In the genomic region with DNA sequence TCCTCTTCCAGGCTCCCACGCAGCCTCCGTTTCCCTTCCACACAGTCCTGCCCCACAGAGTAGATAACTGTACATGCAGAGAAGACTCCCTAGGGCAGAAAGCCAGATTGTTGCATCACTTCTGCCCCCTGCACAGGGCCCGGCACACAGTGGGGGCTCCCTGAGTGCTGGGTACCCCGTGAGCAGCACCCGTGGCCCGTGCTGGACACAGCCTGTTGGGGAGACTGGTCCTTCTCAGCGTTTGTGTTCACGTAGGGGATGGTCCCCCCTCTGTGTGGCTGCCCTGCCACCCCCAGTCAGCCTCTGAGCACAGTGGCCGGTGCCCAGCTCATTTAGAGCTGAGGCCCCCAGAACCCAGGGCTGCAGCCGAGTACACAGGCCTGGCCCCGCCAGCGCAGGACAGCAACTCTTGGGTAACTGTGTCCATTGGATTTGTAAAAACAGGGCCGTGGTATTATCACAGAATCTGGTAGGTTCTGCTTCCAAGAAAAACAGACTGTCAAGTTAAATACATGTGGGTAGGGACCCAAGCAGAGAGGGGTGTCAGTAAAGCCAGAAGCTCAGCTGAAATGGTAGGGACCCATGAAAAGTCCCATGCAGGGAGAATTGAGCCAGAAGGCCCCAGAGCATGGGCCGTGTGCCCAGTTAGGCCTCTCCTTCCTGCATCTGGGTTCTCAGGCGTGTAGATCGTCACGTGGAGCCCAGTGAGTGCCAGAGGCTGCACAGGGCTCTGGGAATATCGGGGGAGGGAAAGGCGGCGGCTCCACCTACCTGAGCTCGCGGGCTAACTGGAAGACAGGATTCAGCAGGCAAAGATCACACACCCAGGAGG, we compare ENCODE assay signal across 10 cellular contexts.
DNase-seq lines count a peak whose midpoint lies in the region; ATAC-seq and TF ChIP-seq lines count a peak whose summit lies in the region.
"Had no signal": no experiment of that assay in that cellular context is flagged by ENCODE, and none has a peak within 500 bp of the region (broad histone marks: within the 10 kb centered on the region; RNA-seq: fewer than 3 reads in every experiment).

No MANE protein-coding gene starts in this region.

- H3K36me3 Mint-ChIP-seq in stimulated activated memory B cell treated with anti-CD40 and anti-IgM and Interleukin-4, amounts not matched to agents 10 μg/mL and 1 μg/mL and 100 μg/mL, for 72 hours, result no peaks in the 10 kb centered on the region

- H2BK12ac ChIP-seq in neuronal stem cell (ENCODE audit: low read length), result peak overlapping the region; percentile 76

- peaks cover under 1% of the 10 kb centered on the region for H3K27me3 Mint-ChIP-seq in stimulated activated memory B cell treated with anti-CD40 and anti-IgM and Interleukin-4, amounts not matched to agents 10 μg/mL and 1 μg/mL and 100 μg/mL, for 72 hours

- DNase-seq in BE2C, result peak; percentile 90
- DNase-seq in RWPE1 (ENCODE audit: low spot score), result peak; percentile 82
- DNase-seq in foreskin fibroblast, result peak; percentile 21 to 63
- DNase-seq in neuronal stem cell (ENCODE audit: low spot score), result no peak
- no peak for DNase-seq in EL
- DNase-seq in DMS53 (lab: John Stamatoyannopoulos, UW), result no peak
- DNase-seq: islet precursor cell, NCI-H1436 treated with DMSO at 0.1 percent for 48 hours had no signal

- H2BK5ac ChIP-seq in neuronal stem cell (ENCODE audit: low read length), result no peak overlapping the region

- H3K4me1 Mint-ChIP-seq in stimulated activated memory B cell treated with anti-CD40 and anti-IgM and Interleukin-4, amounts not matched to agents 10 μg/mL and 1 μg/mL and 100 μg/mL, for 72 hours, result no peaks in the 10 kb centered on the region

- no peak overlapping the region for H3K4me3 Mint-ChIP-seq in stimulated activated memory B cell treated with anti-CD40 and anti-IgM and Interleukin-4, amounts not matched to agents 10 μg/mL and 1 μg/mL and 100 μg/mL, for 72 hours

- no peak overlapping the region for H4K8ac ChIP-seq in neuronal stem cell (ENCODE audit: low read depth, low read length)

- CTCF ChIA-PET in RWPE1 (lab: Yijun Ruan, JAX), result no interaction called here

- no peak overlapping the region for H3K9ac ChIP-seq in neuronal stem cell (ENCODE audit: low read depth, low read length, poor library complexity)

- H3K27ac Mint-ChIP-seq in stimulated activated memory B cell treated with anti-CD40 and anti-IgM and Interleukin-4, amounts not matched to agents 10 μg/mL and 1 μg/mL and 100 μg/mL, for 72 hours, result no peak overlapping the region

- peak overlapping the region; percentile 50 for H4K91ac ChIP-seq in neuronal stem cell (ENCODE audit: low read depth, low read length, poor library complexity)

- no peak overlapping the region for H3K23ac ChIP-seq in neuronal stem cell (ENCODE audit: low read depth, low read length, poor library complexity)

- H3K9me3 ChIP-seq in BE2C, result no peaks in the 10 kb centered on the region
- H3K9me3 ChIP-seq in neuronal stem cell (replicated peaks in 1 of 2; ENCODE audit: control insufficient read depth in 2 of 2, insufficient read depth in 1 of 2, low read depth in 1 of 2, low read length in 2 of 2), result peaks cover 0 to 4% of the 10 kb centered on the region in 2 donors

- H3K4me2 ChIP-seq in neuronal stem cell (ENCODE audit: insufficient read depth, low read length, poor library complexity, severe bottlenecking), result no peak overlapping the region

- POLR2A ChIA-PET in RWPE1 (lab: Yijun Ruan, JAX; ENCODE audit: low non-redundant PET), result no interaction called here

- H3K4me1 ChIP-seq in BE2C (peaks cover 16% of the 10 kb centered on the region), neuronal stem cell (ENCODE audit: control insufficient read depth in 2 of 2, insufficient read depth in 1 of 2, low read depth in 1 of 2, low read length in 2 of 2) (peaks cover 0 to 3% of the 10 kb centered on the region in 2 donors)

- H3K27me3 ChIP-seq in BE2C (no peaks in the 10 kb centered on the region), neuronal stem cell (ENCODE audit: control insufficient read depth in 3 of 3, insufficient read depth in 3 of 3, low read depth in 1 of 3, low read length in 3 of 3) (no peaks in the 10 kb centered on the region)

- peak overlapping the region; percentile 18 for H2AK5ac ChIP-seq in neuronal stem cell (ENCODE audit: low read depth, low read length)

- no peak for TF ChIP-seq CTCF in BE2C (IDR thresholded peaks at IDR 0.05; ENCODE audit: low read depth, low read length)
- no peak for TF ChIP-seq CTCF in RWPE1 (conservative IDR thresholded peaks at IDR 0.05; ENCODE audit: low read depth)
- no peak for TF ChIP-seq CTCF in foreskin fibroblast (IDR thresholded peaks at IDR 0.05; ENCODE audit: low read depth, low read length)

- no peak for ATAC-seq in GM21825 (IDR thresholded peaks at IDR 0.05; ENCODE audit: unreplicated experiment)
- ATAC-seq in stimulated activated memory B cell treated with anti-CD40 and anti-IgM and Interleukin-4, amounts not matched to agents 10 μg/mL and 1 μg/mL and 100 μg/mL, for 72 hours, result no peak

- no peak overlapping the region for H3K14ac ChIP-seq in neuronal stem cell (ENCODE audit: low read length)

- H3K79me1 ChIP-seq in neuronal stem cell (ENCODE audit: low read depth, low read length), result no peaks in the 10 kb centered on the region

- H3K36me3 ChIP-seq in BE2C, result no peaks in the 10 kb centered on the region
- peaks cover 0 to 2% of the 10 kb centered on the region in 2 donors for H3K36me3 ChIP-seq in neuronal stem cell (replicated peaks in 1 of 2; ENCODE audit: control insufficient read depth in 2 of 2, insufficient read depth in 2 of 2, low read length in 2 of 2)

- H3K4me3 ChIP-seq in BE2C (ENCODE audit: low read depth, low read length) (no peak overlapping the region), foreskin fibroblast (ENCODE audit: low read depth in 1 of 2, low read length in 2 of 2) (no peak overlapping the region), neuronal stem cell (ENCODE audit: low read length in 2 of 2) (no peak overlapping the region)

- WGBS in neuronal stem cell (ENCODE audit: extremely low coverage in 2 of 2, insufficient read length in 2 of 2, insufficient replicate concordance in 1 of 2), 2 donors, result no CpG with 5 or more reads among the region's 22 CpGs

- H3K9me3 Mint-ChIP-seq in stimulated activated memory B cell treated with anti-CD40 and anti-IgM and Interleukin-4, amounts not matched to agents 10 μg/mL and 1 μg/mL and 100 μg/mL, for 72 hours, result no peaks in the 10 kb centered on the region

- H3K4ac ChIP-seq in neuronal stem cell (ENCODE audit: low read length), result no peak overlapping the region

- H2AFZ ChIP-seq in neuronal stem cell (ENCODE audit: low read length), result no peak overlapping the region

- H2BK15ac ChIP-seq in neuronal stem cell (ENCODE audit: low read length), result no peak overlapping the region

- H3K27ac ChIP-seq in RWPE1, result peak overlapping the region; percentile 95
- H3K27ac ChIP-seq in neuronal stem cell (replicated peaks; ENCODE audit: low read length), result no peak overlapping the region

- H3K18ac ChIP-seq in neuronal stem cell (ENCODE audit: low read length), result peak overlapping the region; percentile 75

- H2BK120ac ChIP-seq in neuronal stem cell (ENCODE audit: low read depth, low read length), result no peak overlapping the region

Comparison
In these comparisons a context has a peak if more than half of its experiments do, and no peak if none do; other contexts are left out.
1. DNase-seq: peak in BE2C (single experiment), RWPE1 (single experiment) and foreskin fibroblast (2 of 2); none in neuronal stem cell (single experiment), EL (single experiment) and DMS53 (single experiment).